Comparison of ENCODE assay signal across 8 cellular contexts in genomic region chr2:99335911-99336779, GRCh38.
A peak's percentile ranks its signal among the peaks of the same experiment; 100 is the strongest.
DNase-seq lines count a peak whose midpoint lies in the region; ATAC-seq and TF ChIP-seq lines count a peak whose summit lies in the region.

TXNDC9 (minus strand) TSS chr2:99336333; CDS start chr2:99333210, 3,123 bp downstream.

- H3F3A ChIP-seq in OCI-LY1 (ENCODE audit: insufficient read depth, low read length), result peaks cover 5% of the 10 kb centered on the region; the same call in 1 of the 2 replicates

- no peaks in the 10 kb centered on the region for H3K9me2 ChIP-seq in OCI-LY1 (ENCODE audit: low read depth, low read length)

- peak within 1 kb of the TSS; percentile 93 for H3K27ac ChIP-seq in OCI-LY1 (ENCODE audit: low read depth, low read length, poor library complexity, severe bottlenecking)

- H3K27me3 ChIP-seq in OCI-LY1 (ENCODE audit: insufficient read depth, low read length), result no peaks in the 10 kb centered on the region

- peaks cover 23% of the 10 kb centered on the region for H3K36me3 ChIP-seq in OCI-LY1 (ENCODE audit: insufficient read depth, low read length)

- DNase-seq in DMS 273 (lab: John Stamatoyannopoulos, UW; ENCODE audit: unreplicated experiment), result peak; percentile 100
- peak; percentile 93 for DNase-seq in HuH-7 (ENCODE audit: low spot score)
- DNase-seq in activated CD8-positive, alpha-beta memory T cell treated with anti-CD3 and anti-CD28 coated beads, Interleukin-2, amount 50 U/mL, for 4 hours, result peak; percentile 96
- peak; percentile 88 for DNase-seq in epidermal melanocyte (ENCODE audit: insufficient read length, low spot score)
- peak; percentile 98 for DNase-seq in middle frontal gyrus (ENCODE audit: extremely low spot score, low spot score)
- DNase-seq in stimulated activated CD8-positive, alpha-beta memory T cell treated with anti-CD3 and anti-CD28 coated beads, Interleukin-2, amount 100 ng/mL, for 48 hours (ENCODE audit: low read depth in 2 of 2), result peak; percentile 92 to 93

- H4K20me1 ChIP-seq in OCI-LY1 (ENCODE audit: insufficient read depth, low read length), result 0 out of 2 replicates have a peak, but pooled peaks cover 3% of the 10 kb centered on the region

- H3K4me3 ChIP-seq in OCI-LY1 (ENCODE audit: low read depth, low read length, poor library complexity, severe bottlenecking), result peak within 1 kb of the TSS; percentile 77

- no peaks in the 10 kb centered on the region for H3K9me3 ChIP-seq in OCI-LY1 (ENCODE audit: low read length)

- ATAC-seq in GM21526 (IDR thresholded peaks at IDR 0.05; ENCODE audit: low FRiP score, unreplicated experiment), result peak; percentile 61

- peaks cover 43% of the 10 kb centered on the region for H3K4me1 ChIP-seq in OCI-LY1 (ENCODE audit: insufficient read depth, low read length, severe bottlenecking)

- no peak for TF ChIP-seq CTCF in OCI-LY1 (IDR thresholded peaks at IDR 0.05; ENCODE audit: low read length)

- peaks cover 58% of the 10 kb centered on the region for H3K79me2 ChIP-seq in OCI-LY1 (ENCODE audit: insufficient read depth, low read length)

- H3K4me2 ChIP-seq in OCI-LY1 (ENCODE audit: low read length), result peak within 1 kb of the TSS; percentile 97

- H2AFZ ChIP-seq in OCI-LY1 (ENCODE audit: low read length), result 0 out of 2 replicates have a peak within 1 kb of the TSS, but pooled peaks have one; percentile 61

- H3K9ac ChIP-seq in OCI-LY1 (ENCODE audit: low read length), result peak within 1 kb of the TSS; percentile 79

Comparison
In these comparisons a context has a peak if more than half of its experiments do, and no peak if none do; other contexts are left out.
1. Peak in every context shown above with its lines: DNase-seq, ATAC-seq, H3K4me3 ChIP-seq and H3K27ac ChIP-seq.